Comparison of ENCODE assay signal across 12 cellular contexts in genomic region chr10:61882621-61883375, GRCh38. TPM values are rescaled to one million over a fixed set of nuclear protein-coding genes. Genes with fewer than 3 reads are reported as not detected.
A peak's percentile ranks its signal among the peaks of the same experiment; 100 is the strongest.
DNase-seq lines count a peak whose midpoint lies in the region; ATAC-seq and TF ChIP-seq lines count a peak whose summit lies in the region.
"Had no signal": no experiment of that assay in that cellular context is flagged by ENCODE, and none has a peak within 500 bp of the region (broad histone marks: within the 10 kb centered on the region; RNA-seq: fewer than 3 reads in every experiment).

No MANE protein-coding gene starts in this region.

- TF ChIP-seq CTCF in choroid plexus epithelial cell (conservative IDR thresholded peaks at IDR 0.05; ENCODE audit: low read depth, low read length) (no peak), BE2C (IDR thresholded peaks at IDR 0.05; ENCODE audit: low read depth, low read length) (no peak)

- no peaks in the 10 kb centered on the region for H3K9me3 ChIP-seq in BE2C

- no peaks in the 10 kb centered on the region for H3K36me3 ChIP-seq in BE2C
- H3K36me3 ChIP-seq: cardiac muscle cell had no signal

- peak; percentile 62 to 70 for ATAC-seq in stimulated activated naive B cell treated with anti-CD40 and anti-IgM and Interleukin-4, amounts not matched to agents 10 μg/mL and 1 μg/mL and 100 μg/mL, for 72 hours (replicated peaks)

- no peaks in the 10 kb centered on the region for H3K27me3 Mint-ChIP-seq in stimulated activated naive B cell treated with anti-CD40 and anti-IgM and Interleukin-4, amounts not matched to agents 10 μg/mL and 1 μg/mL and 100 μg/mL, for 72 hours

- DNase-seq in activated effector memory CD4-positive, alpha-beta T cell treated with anti-CD3 and anti-CD28 coated beads, Interleukin-2, amount 50 U/mL, for 16 hours, result peak; percentile 83
- DNase-seq in activated effector memory CD4-positive, alpha-beta T cell treated with Interleukin-2 at 50 U/mL for 16 hours, result no peak
- DNase-seq in SW480 (ENCODE audit: low spot score), result peak; percentile 28
- DNase-seq in choroid plexus epithelial cell (ENCODE audit: low read depth), result peak; percentile 35
- DNase-seq in stimulated activated naive B cell treated with anti-CD40 and anti-IgM and Interleukin-4, amounts not matched to agents 10 μg/mL and 1 μg/mL and 100 μg/mL, for 72 hours, result peak; percentile 39
- DNase-seq in BE2C, result no peak
- DNase-seq in NCI-H510A treated with DMSO at 0.1 percent for 48 hours (lab: John Stamatoyannopoulos, UW), result no peak
- DNase-seq in NCI-H1930 (lab: John Stamatoyannopoulos, UW), result no peak
- DNase-seq: GOT3, midbrain, NCI-H446 treated with DMSO at 0.1 percent for 48 hours had no signal

- H3K4me3 ChIP-seq in choroid plexus epithelial cell (ENCODE audit: low read depth, low read length), result no peak overlapping the region
- H3K4me3 ChIP-seq in BE2C (ENCODE audit: low read depth, low read length), result no peak overlapping the region
- H3K4me3 ChIP-seq: cardiac muscle cell had no signal

- H3K9me3 Mint-ChIP-seq in stimulated activated naive B cell treated with anti-CD40 and anti-IgM and Interleukin-4, amounts not matched to agents 10 μg/mL and 1 μg/mL and 100 μg/mL, for 72 hours, result peaks cover 3 to 9% of the 10 kb centered on the region in 2 donors

- peak overlapping the region; percentile 95 for H3K27ac Mint-ChIP-seq in stimulated activated naive B cell treated with anti-CD40 and anti-IgM and Interleukin-4, amounts not matched to agents 10 μg/mL and 1 μg/mL and 100 μg/mL, for 72 hours

- H3K36me3 Mint-ChIP-seq in stimulated activated naive B cell treated with anti-CD40 and anti-IgM and Interleukin-4, amounts not matched to agents 10 μg/mL and 1 μg/mL and 100 μg/mL, for 72 hours, result peaks cover 4 to 12% of the 10 kb centered on the region in 2 donors

- peaks cover 37 to 47% of the 10 kb centered on the region in 2 donors for H3K4me1 Mint-ChIP-seq in stimulated activated naive B cell treated with anti-CD40 and anti-IgM and Interleukin-4, amounts not matched to agents 10 μg/mL and 1 μg/mL and 100 μg/mL, for 72 hours

- no peaks in the 10 kb centered on the region for H3K27me3 ChIP-seq in BE2C
- H3K27me3 ChIP-seq: cardiac muscle cell had no signal

- peak overlapping the region; percentile 31 to 39 for H3K4me3 Mint-ChIP-seq in stimulated activated naive B cell treated with anti-CD40 and anti-IgM and Interleukin-4, amounts not matched to agents 10 μg/mL and 1 μg/mL and 100 μg/mL, for 72 hours

- H3K4me1 ChIP-seq in BE2C, result no peaks in the 10 kb centered on the region

RNA-seq across cellular contexts. Expression of gene ARID5B, which starts 18.7 kb away (rescaled TPM):
- 7.2 TPM for polyA plus RNA-seq in BE2C (2012; ENCODE audit: insufficient read depth, insufficient read length, low read depth)

Comparison
In these comparisons a context has a peak if more than half of its experiments do, and no peak if none do; other contexts are left out.
1. DNase-seq: peak in activated effector memory CD4-positive, alpha-beta T cell treated with anti-CD3 and anti-CD28 coated beads, Interleukin-2, amount 50 U/mL, for 16 hours (single experiment), SW480 (single experiment), choroid plexus epithelial cell (single experiment) and stimulated activated naive B cell treated with anti-CD40 and anti-IgM and Interleukin-4, amounts not matched to agents 10 μg/mL and 1 μg/mL and 100 μg/mL, for 72 hours (single experiment); none in activated effector memory CD4-positive, alpha-beta T cell treated with Interleukin-2 at 50 U/mL for 16 hours (single experiment), BE2C (single experiment), NCI-H510A treated with DMSO at 0.1 percent for 48 hours (single experiment) and NCI-H1930 (0 of 2).